In the genomic region with DNA sequence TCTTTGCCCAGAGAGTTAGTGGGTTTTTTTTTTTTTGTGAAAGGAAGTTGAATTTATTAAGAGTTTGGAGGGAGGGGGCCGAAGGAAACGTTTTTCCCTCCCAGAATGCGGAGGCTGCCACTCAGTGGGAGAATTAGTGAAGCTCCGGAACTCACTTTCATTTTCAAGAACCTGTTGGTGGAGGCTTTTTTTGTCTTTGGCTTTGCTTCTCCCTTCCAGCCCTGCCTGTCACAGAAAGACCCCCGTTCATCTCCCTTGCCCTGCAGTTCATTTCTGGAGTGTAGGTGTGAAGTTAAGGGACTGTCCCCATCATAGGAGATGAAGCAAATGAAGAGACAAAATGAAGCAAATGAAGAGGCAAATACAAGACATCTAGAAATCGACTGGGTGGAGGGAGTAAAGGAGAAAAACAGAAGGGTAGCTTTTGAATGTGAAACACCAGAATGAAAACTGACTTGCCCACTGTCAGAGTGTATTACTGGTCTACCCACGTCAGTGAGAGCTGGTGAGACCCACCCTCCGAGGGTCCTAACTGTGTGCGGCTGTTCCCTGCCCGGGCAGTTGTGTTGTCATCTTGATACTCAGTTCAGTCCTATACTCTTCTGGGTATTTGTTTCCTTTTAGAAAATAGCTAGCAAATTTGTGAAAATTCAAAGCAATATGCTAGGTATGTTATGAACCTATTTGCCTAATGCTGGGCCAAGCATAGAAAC, we compare ENCODE assay signal across 8 cellular contexts.
A peak's percentile ranks its signal among the peaks of the same experiment; 100 is the strongest.
DNase-seq lines count a peak whose midpoint lies in the region; ATAC-seq and TF ChIP-seq lines count a peak whose summit lies in the region.

No MANE protein-coding gene starts in this region.

- intact Hi-C loops in lower leg skin (cut with DNase I; ENCODE audit: low total_unique reads) = no loop called here

- ATAC-seq in GM21367 (IDR thresholded peaks at IDR 0.05; ENCODE audit: unreplicated experiment) = peak; percentile 39

- H3K27me3 ChIP-seq in BLaER1 (no peaks in the 10 kb centered on the region), neuronal stem cell (ENCODE audit: control insufficient read depth in 3 of 3, insufficient read depth in 3 of 3, low read depth in 1 of 3, low read length in 3 of 3) (no peaks in the 10 kb centered on the region)

- no peak overlapping the region for H3K14ac ChIP-seq in neuronal stem cell (ENCODE audit: low read length)

- no peak overlapping the region for H3K23ac ChIP-seq in neuronal stem cell (ENCODE audit: low read depth, low read length, poor library complexity)

- H3K9me3 ChIP-seq in BLaER1 (no peaks in the 10 kb centered on the region), neuronal stem cell (replicated peaks in 1 of 2; ENCODE audit: control insufficient read depth in 2 of 2, insufficient read depth in 1 of 2, low read depth in 1 of 2, low read length in 2 of 2) (no peaks in the 10 kb centered on the region)

- H3K4me3 ChIP-seq in BLaER1 (peak overlapping the region; percentile 45), neuronal stem cell (ENCODE audit: low read length in 2 of 2) (no peak overlapping the region), lower leg skin (ENCODE audit: low read depth, poor library complexity, severe bottlenecking) (no peak overlapping the region)

- H3K9ac ChIP-seq in BLaER1 (peak overlapping the region; percentile 49), neuronal stem cell (ENCODE audit: low read depth, low read length, poor library complexity) (no peak overlapping the region)

- peak overlapping the region; percentile 81 for H3K4me2 ChIP-seq in BLaER1
- H3K4me2 ChIP-seq in neuronal stem cell (ENCODE audit: insufficient read depth, low read length, poor library complexity, severe bottlenecking) = no peak overlapping the region

- H3K27ac ChIP-seq in BLaER1 (no peak overlapping the region; the same call in 1 of the 2 replicates), neuronal stem cell (replicated peaks; ENCODE audit: low read length) (no peak overlapping the region)

- no peak overlapping the region for H4K91ac ChIP-seq in neuronal stem cell (ENCODE audit: low read depth, low read length, poor library complexity)

- H3K4me1 ChIP-seq in BLaER1 = peaks cover 11% of the 10 kb centered on the region
- H3K4me1 ChIP-seq in neuronal stem cell (ENCODE audit: control insufficient read depth in 2 of 2, insufficient read depth in 1 of 2, low read depth in 1 of 2, low read length in 2 of 2) = peaks cover 0 to 12% of the 10 kb centered on the region in 2 donors

- H4K20me1 ChIP-seq in BLaER1 = peaks cover 49% of the 10 kb centered on the region

- H2AK5ac ChIP-seq in neuronal stem cell (ENCODE audit: low read depth, low read length) = no peak overlapping the region

- no peak for TF ChIP-seq CTCF in lower leg skin (IDR thresholded peaks at IDR 0.05)

- H3K36me3 ChIP-seq in BLaER1 = no peaks in the 10 kb centered on the region
- H3K36me3 ChIP-seq in neuronal stem cell (replicated peaks in 1 of 2; ENCODE audit: control insufficient read depth in 2 of 2, insufficient read depth in 2 of 2, low read length in 2 of 2) = no peaks in the 10 kb centered on the region

- H2BK5ac ChIP-seq in neuronal stem cell (ENCODE audit: low read length) = no peak overlapping the region

- peak overlapping the region; percentile 41 for H2AFZ ChIP-seq in neuronal stem cell (ENCODE audit: low read length)

- H3K18ac ChIP-seq in neuronal stem cell (ENCODE audit: low read length) = no peak overlapping the region

- no peak overlapping the region for H2BK15ac ChIP-seq in neuronal stem cell (ENCODE audit: low read length)

- WGBS in neuronal stem cell (ENCODE audit: extremely low coverage in 2 of 2, insufficient read length in 2 of 2, insufficient replicate concordance in 1 of 2), 2 donors = no CpG with 5 or more reads among the region's 10 CpGs
- 53 to 58% methylated on average over 10 of the region's 10 CpGs for WGBS in lower leg skin, 2 donors

- TF ChIP-seq POLR2A in lower leg skin (IDR thresholded peaks at IDR 0.05) = no peak

- no peak overlapping the region for H3K4ac ChIP-seq in neuronal stem cell (ENCODE audit: low read length)

- no peak overlapping the region for H2BK120ac ChIP-seq in neuronal stem cell (ENCODE audit: low read depth, low read length)

- H4K8ac ChIP-seq in neuronal stem cell (ENCODE audit: low read depth, low read length) = no peak overlapping the region

- DNase-seq in OCI-M1 (lab: John Stamatoyannopoulos, UW) (peak; percentile 95), dermis blood vessel endothelial cell (peak; percentile 50), neuronal stem cell (ENCODE audit: low spot score) (no peak), cerebellar cortex (ENCODE audit: low spot score) (no peak), NCI-H524 (lab: John Stamatoyannopoulos, UW) (no peak), lower leg skin (ENCODE audit: low spot score in 2 of 2) (no peak)

- no peaks in the 10 kb centered on the region for H3K79me1 ChIP-seq in neuronal stem cell (ENCODE audit: low read depth, low read length)

- H2BK12ac ChIP-seq in neuronal stem cell (ENCODE audit: low read length) = no peak overlapping the region

Comparison
In these comparisons a context has a peak if more than half of its experiments do, and no peak if none do; other contexts are left out.
1. DNase-seq: peak in OCI-M1 (single experiment) and dermis blood vessel endothelial cell (single experiment); none in neuronal stem cell (single experiment), cerebellar cortex (single experiment), NCI-H524 (0 of 2) and lower leg skin (0 of 2).